In genomic region chr6:158383057-158383456, GRCh38 we compare ENCODE assay signal across 30 cellular contexts.
"Had no signal": no experiment of that assay in that cellular context is flagged by ENCODE, and none has a peak within 500 bp of the region (broad histone marks: within the 10 kb centered on the region; RNA-seq: fewer than 3 reads in every experiment).

No MANE protein-coding gene starts in this region.

- H3K27me3 ChIP-seq: ascending aorta, cardiac muscle cell, Peyer's patch had no signal

- H3K4me1 ChIP-seq: ascending aorta, Peyer's patch had no signal

- H3K36me3 ChIP-seq: ascending aorta, cardiac muscle cell, Peyer's patch had no signal

- H3K36me3 Mint-ChIP-seq: activated naive CD4-positive, alpha-beta T cell treated with anti-CD3 and anti-CD28 coated beads, Interleukin-2, amount 50 U/mL, for 24 hours; activated naive CD8-positive, alpha-beta T cell treated with anti-CD3 and anti-CD28 coated beads, Interleukin-2, amount 10 ng/mL, durations not matched to agents 7 days and 5 days had no signal

- DNase-seq: activated CD4-positive, alpha-beta T cell treated with anti-CD3 and anti-CD28 coated beads for 36 hours; activated CD4-positive, alpha-beta T cell treated with anti-CD3 and anti-CD28 coated beads, Interleukin-2, amount 10 ng/mL, durations not matched to agents 7 days and 5 days; activated CD4-positive, alpha-beta T cell treated with anti-CD3 and anti-CD28 coated beads, Interleukin-2, amount 50 U/mL, for 48 hours; activated CD8-positive, alpha-beta T cell treated with anti-CD3 and anti-CD28 coated beads, Interleukin-2, amount 10 ng/mL, durations not matched to agents 7 days and 5 days; activated gamma-delta T cell; activated naive CD4-positive, alpha-beta T cell treated with Interleukin-2 at 50 U/mL for 16 hours; activated naive CD8-positive, alpha-beta T cell treated with anti-CD3 and anti-CD28 coated beads, Interleukin-2, amount 10 ng/mL, durations not matched to agents 7 days and 5 days; activated T-cell treated with anti-CD3 and anti-CD28 coated beads, Interleukin-2, amount 50 U/mL, for 24 hours; amygdala; Karpas-422; KBM-7; NCI-H1105 treated with DMSO at 0.1 percent for 48 hours; NCI-H1436; NCI-H1694; NCI-H2029; NCI-H345; NCI-H524 treated with DMSO at 0.1 percent for 48 hours; PC-3; Peyer's patch; RPMI8226; SIG-M5 had no signal

- H3K9me3 ChIP-seq: ascending aorta, Peyer's patch had no signal

- H3K4me3 Mint-ChIP-seq: activated CD4-positive, alpha-beta T cell treated with anti-CD3 and anti-CD28 coated beads for 36 hours; activated CD4-positive, alpha-beta T cell treated with anti-CD3 and anti-CD28 coated beads, Interleukin-2, amount 10 ng/mL, durations not matched to agents 7 days and 5 days; activated CD8-positive, alpha-beta T cell treated with anti-CD3 and anti-CD28 coated beads, Interleukin-2, amount 10 ng/mL, durations not matched to agents 7 days and 5 days; activated naive CD4-positive, alpha-beta T cell treated with anti-CD3 and anti-CD28 coated beads, Interleukin-2, amount 50 U/mL, for 24 hours; activated naive CD8-positive, alpha-beta T cell treated with anti-CD3 and anti-CD28 coated beads, Interleukin-2, amount 10 ng/mL, durations not matched to agents 7 days and 5 days; activated T-cell treated with anti-CD3 and anti-CD28 coated beads, Interleukin-2, amount 50 U/mL, for 24 hours; central memory CD8-positive, alpha-beta T cell; T-helper 2 cell treated with Interferon-gamma antibody and Interleukin-4, amounts not matched to agents 5 μg/mL and 100 μg/mL, for 36 hours; WTC11 had no signal

- H3K4me1 Mint-ChIP-seq: activated CD4-positive, alpha-beta T cell treated with anti-CD3 and anti-CD28 coated beads for 36 hours; activated CD4-positive, alpha-beta T cell treated with anti-CD3 and anti-CD28 coated beads, Interleukin-2, amount 10 ng/mL, durations not matched to agents 7 days and 5 days; activated naive CD8-positive, alpha-beta T cell treated with anti-CD3 and anti-CD28 coated beads, Interleukin-2, amount 10 ng/mL, durations not matched to agents 7 days and 5 days had no signal

- H3K27ac ChIP-seq: ascending aorta, cardiac muscle cell, Peyer's patch had no signal

- ATAC-seq: activated CD4-positive, alpha-beta T cell treated with anti-CD3 and anti-CD28 coated beads for 36 hours; activated CD4-positive, CD25-positive, alpha-beta regulatory T cell treated with anti-CD3 and anti-CD28 coated beads, Interleukin-2, amount 50 U/mL, for 24 hours; activated CD8-positive, alpha-beta T cell treated with anti-CD3 and anti-CD28 coated beads, Interleukin-2, amount 10 ng/mL, durations not matched to agents 7 days and 5 days; PC-3; Right ventricle myocardium inferior; WTC11 had no signal

- H3K27ac Mint-ChIP-seq: activated CD4-positive, alpha-beta T cell treated with anti-CD3 and anti-CD28 coated beads for 36 hours; activated CD4-positive, alpha-beta T cell treated with anti-CD3 and anti-CD28 coated beads, Interleukin-2, amount 10 ng/mL, durations not matched to agents 7 days and 5 days; activated CD8-positive, alpha-beta T cell treated with anti-CD3 and anti-CD28 coated beads, Interleukin-2, amount 10 ng/mL, durations not matched to agents 7 days and 5 days; activated naive CD4-positive, alpha-beta T cell treated with anti-CD3 and anti-CD28 coated beads, Interleukin-2, amount 50 U/mL, for 24 hours; activated naive CD8-positive, alpha-beta T cell treated with anti-CD3 and anti-CD28 coated beads, Interleukin-2, amount 10 ng/mL, durations not matched to agents 7 days and 5 days; activated T-cell treated with anti-CD3 and anti-CD28 coated beads, Interleukin-2, amount 50 U/mL, for 24 hours; activated T-helper 2 cell treated with anti-CD3 and anti-CD28 coated beads, Interferon-gamma antibody, Interleukin-2, Interleukin-4, amounts not matched to agents 10 μg/mL and 5 μg/mL and 100 μg/mL, durations not matched to agents 14 hours and 24 hours and 36 hours; T-helper 2 cell treated with Interferon-gamma antibody and Interleukin-4, amounts not matched to agents 5 μg/mL and 100 μg/mL, for 36 hours; WTC11 had no signal

- H3K4me3 ChIP-seq: ascending aorta, cardiac muscle cell, Peyer's patch had no signal

- H3K27me3 Mint-ChIP-seq: activated CD4-positive, alpha-beta T cell treated with anti-CD3 and anti-CD28 coated beads for 36 hours; activated CD4-positive, alpha-beta T cell treated with anti-CD3 and anti-CD28 coated beads, Interleukin-2, amount 10 ng/mL, durations not matched to agents 7 days and 5 days; activated naive CD4-positive, alpha-beta T cell treated with anti-CD3 and anti-CD28 coated beads, Interleukin-2, amount 50 U/mL, for 24 hours; activated naive CD8-positive, alpha-beta T cell treated with anti-CD3 and anti-CD28 coated beads, Interleukin-2, amount 10 ng/mL, durations not matched to agents 7 days and 5 days; activated T-cell treated with anti-CD3 and anti-CD28 coated beads, Interleukin-2, amount 50 U/mL, for 24 hours; central memory CD8-positive, alpha-beta T cell had no signal

- H3K9me3 Mint-ChIP-seq: activated CD4-positive, alpha-beta T cell treated with anti-CD3 and anti-CD28 coated beads, Interleukin-2, amount 10 ng/mL, durations not matched to agents 7 days and 5 days; activated naive CD4-positive, alpha-beta T cell treated with anti-CD3 and anti-CD28 coated beads, Interleukin-2, amount 50 U/mL, for 24 hours; activated naive CD8-positive, alpha-beta T cell treated with anti-CD3 and anti-CD28 coated beads, Interleukin-2, amount 10 ng/mL, durations not matched to agents 7 days and 5 days; activated T-cell treated with anti-CD3 and anti-CD28 coated beads, Interleukin-2, amount 50 U/mL, for 24 hours; activated T-helper 2 cell treated with anti-CD3 and anti-CD28 coated beads, Interferon-gamma antibody, Interleukin-2, Interleukin-4, amounts not matched to agents 10 μg/mL and 5 μg/mL and 100 μg/mL, durations not matched to agents 14 hours and 24 hours and 36 hours; central memory CD8-positive, alpha-beta T cell; T-helper 2 cell treated with Interferon-gamma antibody and Interleukin-4, amounts not matched to agents 5 μg/mL and 100 μg/mL, for 36 hours had no signal
